In the genomic region with DNA sequence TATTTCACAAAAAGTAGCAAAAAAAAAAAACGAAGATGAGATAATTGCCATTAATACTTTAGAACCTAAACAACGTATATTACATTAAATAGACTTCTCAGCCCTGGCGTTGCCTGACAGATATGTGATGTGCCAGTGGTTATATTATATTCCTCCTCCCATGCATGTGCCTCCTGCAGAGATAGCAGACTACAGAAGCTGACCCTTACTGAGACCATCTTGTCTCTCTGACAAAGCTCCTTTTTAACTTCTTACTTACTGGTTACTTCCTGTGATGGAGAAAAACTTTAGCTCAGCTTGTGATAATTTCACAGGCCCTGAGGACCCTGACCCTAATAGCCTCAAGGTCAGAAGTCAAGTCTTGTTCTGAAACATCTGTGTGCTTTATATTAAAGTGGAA, we compare ENCODE assay signal across 1 cellular context.
TF ChIP-seq lines count a peak whose summit lies in the region.

No MANE protein-coding gene starts in this region.

TF ChIP-seq in H1, 55 proteins besides CTCF, POLR2A, EP300 and RAD21 (continued from another document):
- TF ChIP-seq GTF2F1 (IDR thresholded peaks at IDR 0.05; ENCODE audit: borderline replicate concordance, low read depth, low read length) (no peak), CHD2 (IDR thresholded peaks at IDR 0.05; ENCODE audit: low read length) (no peak), BCL11A (IDR thresholded peaks at IDR 0.05; ENCODE audit: low read depth in 2 of 2, low read length in 2 of 2) (no peak), TAF1 (IDR thresholded peaks at IDR 0.05; ENCODE audit: low read depth, low read length) (no peak), ATF2 (IDR thresholded peaks at IDR 0.05; ENCODE audit: low read length) (no peak), GABPA (IDR thresholded peaks at IDR 0.05; ENCODE audit: borderline replicate concordance, insufficient read depth, low read length) (no peak), EZH2 (IDR thresholded peaks at IDR 0.05; ENCODE audit: low read depth, low read length, severe bottlenecking) (no peak), SRF (IDR thresholded peaks at IDR 0.05; ENCODE audit: low read depth, low read length) (no peak), ZNF274 (IDR thresholded peaks at IDR 0.05; ENCODE audit: borderline replicate concordance, extremely low read depth, low read length) (no peak), MAFK (IDR thresholded peaks at IDR 0.05; ENCODE audit: low read depth, low read length) (no peak), BACH1 (IDR thresholded peaks at IDR 0.05; ENCODE audit: low read length) (no peak), E2F6 (IDR thresholded peaks at IDR 0.05) (no peak), FOSL1 (IDR thresholded peaks at IDR 0.05; ENCODE audit: insufficient read depth, low read depth, low read length) (no peak), TBP (IDR thresholded peaks at IDR 0.05; ENCODE audit: low read depth, low read length) (no peak), YY1 (IDR thresholded peaks at IDR 0.05; ENCODE audit: low read depth, low read length) (no peak), BRCA1 (IDR thresholded peaks at IDR 0.05; ENCODE audit: low read depth, low read length) (no peak)
